1 cellular context compared by ENCODE assay signal in the genomic region with DNA sequence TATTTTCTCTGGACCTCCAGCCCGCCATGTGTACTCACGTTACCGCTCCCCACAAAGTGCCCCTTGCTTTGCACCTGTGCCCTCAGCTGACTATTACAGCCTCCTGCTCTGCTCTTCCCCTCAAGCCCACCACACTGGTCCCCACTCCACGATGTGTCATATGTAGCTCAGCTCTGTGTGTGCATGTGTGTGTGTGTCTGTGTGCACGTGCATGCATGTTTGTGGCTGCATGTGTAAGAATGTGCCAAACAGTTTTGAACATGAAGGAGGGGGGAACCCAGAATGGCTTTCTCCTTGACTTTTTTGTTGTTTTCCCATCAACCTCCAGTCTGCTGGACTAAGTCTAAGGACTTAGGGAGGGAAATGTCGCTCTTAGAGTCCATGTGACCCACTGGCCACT.
TF ChIP-seq lines count a peak whose summit lies in the region.

No MANE protein-coding gene starts in this region.

TF ChIP-seq in HepG2, 621 proteins besides CTCF, POLR2A, EP300 and RAD21:
- TF ChIP-seq, protein P1, sequence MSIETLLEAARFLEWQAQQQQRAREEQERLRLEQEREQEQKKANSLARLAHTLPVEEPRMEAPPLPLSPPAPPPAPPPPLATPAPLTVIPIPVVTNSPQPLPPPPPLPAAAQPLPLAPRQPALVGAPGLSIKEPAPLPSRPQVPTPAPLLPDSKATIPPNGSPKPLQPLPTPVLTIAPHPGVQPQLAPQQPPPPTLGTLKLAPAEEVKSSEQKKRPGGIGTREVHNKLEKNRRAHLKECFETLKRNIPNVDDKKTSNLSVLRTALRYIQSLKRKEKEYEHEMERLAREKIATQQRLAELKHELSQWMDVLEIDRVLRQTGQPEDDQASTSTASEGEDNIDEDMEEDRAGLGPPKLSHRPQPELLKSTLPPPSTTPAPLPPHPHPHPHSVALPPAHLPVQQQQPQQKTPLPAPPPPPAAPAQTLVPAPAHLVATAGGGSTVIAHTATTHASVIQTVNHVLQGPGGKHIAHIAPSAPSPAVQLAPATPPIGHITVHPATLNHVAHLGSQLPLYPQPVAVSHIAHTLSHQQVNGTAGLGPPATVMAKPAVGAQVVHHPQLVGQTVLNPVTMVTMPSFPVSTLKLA (IDR thresholded peaks at IDR 0.05), result peak; percentile 57; the same call in 1 of the 2 replicates
- TF ChIP-seq HMG20B (CRISPR knock-in tag; conservative IDR thresholded peaks at IDR 0.05) (no peak), SYNCRIP (IDR thresholded peaks at IDR 0.05; ENCODE audit: insufficient read depth, low read depth, low read length) (no peak)
TF ChIP-seq in HepG2: peak in this region for 1.
